ENCODE assay signal across 1 cellular context in the genomic region with DNA sequence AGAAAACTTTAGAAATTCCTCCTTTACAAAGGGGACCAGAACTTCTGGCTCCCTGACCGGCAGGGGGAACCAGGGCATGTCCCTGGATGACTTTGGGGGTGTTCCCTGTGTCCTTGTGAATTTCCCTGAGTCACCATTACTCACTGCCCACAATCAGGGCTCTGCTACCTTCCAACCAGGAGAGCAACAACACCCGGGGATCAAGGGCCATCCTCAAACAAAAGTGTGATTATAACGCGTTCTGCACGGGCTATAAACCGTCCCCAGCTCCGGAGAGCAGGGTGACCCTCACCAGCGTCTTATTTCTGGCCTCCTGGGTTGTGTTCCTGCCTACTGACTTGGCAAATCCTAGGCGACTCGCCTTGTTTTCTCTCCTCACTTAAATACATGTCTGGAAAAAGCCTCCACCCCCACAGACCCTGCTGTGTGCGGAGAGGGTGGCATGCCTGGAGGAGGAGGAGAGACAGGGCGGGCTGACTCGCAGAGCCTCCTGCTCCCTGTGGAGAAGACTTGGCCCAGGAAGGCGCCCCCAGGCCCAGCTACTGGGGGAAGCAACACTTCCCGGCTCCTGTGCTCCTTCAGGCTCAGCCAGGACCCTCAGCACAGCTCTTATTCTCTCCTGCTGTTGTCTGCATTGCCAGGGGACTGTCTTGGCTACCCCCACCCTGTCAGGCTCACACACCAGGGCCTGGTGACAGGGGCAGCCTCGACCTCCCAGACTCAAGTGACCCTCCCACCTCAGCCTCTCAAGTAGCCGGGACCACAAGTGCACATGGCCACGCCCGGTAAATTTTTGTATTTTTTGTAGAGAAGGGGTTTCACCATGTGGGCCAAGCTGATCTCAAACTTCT.
TF ChIP-seq lines count a peak whose summit lies in the region.

No MANE protein-coding gene starts in this region.

TF ChIP-seq in K562, 482 proteins besides CTCF, POLR2A, EP300 and RAD21 (continued from another document and continues in another):
- TF ChIP-seq, protein P1, sequence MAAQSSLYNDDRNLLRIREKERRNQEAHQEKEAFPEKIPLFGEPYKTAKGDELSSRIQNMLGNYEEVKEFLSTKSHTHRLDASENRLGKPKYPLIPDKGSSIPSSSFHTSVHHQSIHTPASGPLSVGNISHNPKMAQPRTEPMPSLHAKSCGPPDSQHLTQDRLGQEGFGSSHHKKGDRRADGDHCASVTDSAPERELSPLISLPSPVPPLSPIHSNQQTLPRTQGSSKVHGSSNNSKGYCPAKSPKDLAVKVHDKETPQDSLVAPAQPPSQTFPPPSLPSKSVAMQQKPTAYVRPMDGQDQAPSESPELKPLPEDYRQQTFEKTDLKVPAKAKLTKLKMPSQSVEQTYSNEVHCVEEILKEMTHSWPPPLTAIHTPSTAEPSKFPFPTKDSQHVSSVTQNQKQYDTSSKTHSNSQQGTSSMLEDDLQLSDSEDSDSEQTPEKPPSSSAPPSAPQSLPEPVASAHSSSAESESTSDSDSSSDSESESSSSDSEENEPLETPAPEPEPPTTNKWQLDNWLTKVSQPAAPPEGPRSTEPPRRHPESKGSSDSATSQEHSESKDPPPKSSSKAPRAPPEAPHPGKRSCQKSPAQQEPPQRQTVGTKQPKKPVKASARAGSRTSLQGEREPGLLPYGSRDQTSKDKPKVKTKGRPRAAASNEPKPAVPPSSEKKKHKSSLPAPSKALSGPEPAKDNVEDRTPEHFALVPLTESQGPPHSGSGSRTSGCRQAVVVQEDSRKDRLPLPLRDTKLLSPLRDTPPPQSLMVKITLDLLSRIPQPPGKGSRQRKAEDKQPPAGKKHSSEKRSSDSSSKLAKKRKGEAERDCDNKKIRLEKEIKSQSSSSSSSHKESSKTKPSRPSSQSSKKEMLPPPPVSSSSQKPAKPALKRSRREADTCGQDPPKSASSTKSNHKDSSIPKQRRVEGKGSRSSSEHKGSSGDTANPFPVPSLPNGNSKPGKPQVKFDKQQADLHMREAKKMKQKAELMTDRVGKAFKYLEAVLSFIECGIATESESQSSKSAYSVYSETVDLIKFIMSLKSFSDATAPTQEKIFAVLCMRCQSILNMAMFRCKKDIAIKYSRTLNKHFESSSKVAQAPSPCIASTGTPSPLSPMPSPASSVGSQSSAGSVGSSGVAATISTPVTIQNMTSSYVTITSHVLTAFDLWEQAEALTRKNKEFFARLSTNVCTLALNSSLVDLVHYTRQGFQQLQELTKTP (IDR thresholded peaks at IDR 0.05; ENCODE audit: low read depth in 1 of 2, partially characterized antibody in 2 of 2): peak; percentile 73 to 92
- TF ChIP-seq CBFA2T2 (conservative IDR thresholded peaks at IDR 0.05): peak; percentile 35; the same call in 1 of the 2 replicates
- no peak for TF ChIP-seq NR4A1 (CRISPR knock-in tag; IDR thresholded peaks at IDR 0.05)
- peak; percentile 84; the same call in 1 of the 2 replicates for TF ChIP-seq NR4A1 (tag; IDR thresholded peaks at IDR 0.05)
- peak; percentile 93 to 94 for TF ChIP-seq KDM1A (IDR thresholded peaks at IDR 0.05)
- TF ChIP-seq TBL1XR1 (IDR thresholded peaks at IDR 0.05; ENCODE audit: low read length in 2 of 2): peak; percentile 37 to 90; a peak in 1 of 4 replicates
- TF ChIP-seq, protein P2, sequence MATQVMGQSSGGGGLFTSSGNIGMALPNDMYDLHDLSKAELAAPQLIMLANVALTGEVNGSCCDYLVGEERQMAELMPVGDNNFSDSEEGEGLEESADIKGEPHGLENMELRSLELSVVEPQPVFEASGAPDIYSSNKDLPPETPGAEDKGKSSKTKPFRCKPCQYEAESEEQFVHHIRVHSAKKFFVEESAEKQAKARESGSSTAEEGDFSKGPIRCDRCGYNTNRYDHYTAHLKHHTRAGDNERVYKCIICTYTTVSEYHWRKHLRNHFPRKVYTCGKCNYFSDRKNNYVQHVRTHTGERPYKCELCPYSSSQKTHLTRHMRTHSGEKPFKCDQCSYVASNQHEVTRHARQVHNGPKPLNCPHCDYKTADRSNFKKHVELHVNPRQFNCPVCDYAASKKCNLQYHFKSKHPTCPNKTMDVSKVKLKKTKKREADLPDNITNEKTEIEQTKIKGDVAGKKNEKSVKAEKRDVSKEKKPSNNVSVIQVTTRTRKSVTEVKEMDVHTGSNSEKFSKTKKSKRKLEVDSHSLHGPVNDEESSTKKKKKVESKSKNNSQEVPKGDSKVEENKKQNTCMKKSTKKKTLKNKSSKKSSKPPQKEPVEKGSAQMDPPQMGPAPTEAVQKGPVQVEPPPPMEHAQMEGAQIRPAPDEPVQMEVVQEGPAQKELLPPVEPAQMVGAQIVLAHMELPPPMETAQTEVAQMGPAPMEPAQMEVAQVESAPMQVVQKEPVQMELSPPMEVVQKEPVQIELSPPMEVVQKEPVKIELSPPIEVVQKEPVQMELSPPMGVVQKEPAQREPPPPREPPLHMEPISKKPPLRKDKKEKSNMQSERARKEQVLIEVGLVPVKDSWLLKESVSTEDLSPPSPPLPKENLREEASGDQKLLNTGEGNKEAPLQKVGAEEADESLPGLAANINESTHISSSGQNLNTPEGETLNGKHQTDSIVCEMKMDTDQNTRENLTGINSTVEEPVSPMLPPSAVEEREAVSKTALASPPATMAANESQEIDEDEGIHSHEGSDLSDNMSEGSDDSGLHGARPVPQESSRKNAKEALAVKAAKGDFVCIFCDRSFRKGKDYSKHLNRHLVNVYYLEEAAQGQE (CRISPR knock-in tag; IDR thresholded peaks at IDR 0.05; ENCODE audit: low read depth): peak; percentile 49; the same call in 1 of the 2 replicates
- TF ChIP-seq, protein P3, sequence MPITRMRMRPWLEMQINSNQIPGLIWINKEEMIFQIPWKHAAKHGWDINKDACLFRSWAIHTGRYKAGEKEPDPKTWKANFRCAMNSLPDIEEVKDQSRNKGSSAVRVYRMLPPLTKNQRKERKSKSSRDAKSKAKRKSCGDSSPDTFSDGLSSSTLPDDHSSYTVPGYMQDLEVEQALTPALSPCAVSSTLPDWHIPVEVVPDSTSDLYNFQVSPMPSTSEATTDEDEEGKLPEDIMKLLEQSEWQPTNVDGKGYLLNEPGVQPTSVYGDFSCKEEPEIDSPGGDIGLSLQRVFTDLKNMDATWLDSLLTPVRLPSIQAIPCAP (CRISPR knock-in tag; IDR thresholded peaks at IDR 0.05; ENCODE audit: borderline replicate concordance): no peak
- TF ChIP-seq MYNN (IDR thresholded peaks at IDR 0.05): peak; percentile 85
- TF ChIP-seq MYNN (CRISPR knock-in tag; IDR thresholded peaks at IDR 0.05): no peak
- TF ChIP-seq, protein P4, sequence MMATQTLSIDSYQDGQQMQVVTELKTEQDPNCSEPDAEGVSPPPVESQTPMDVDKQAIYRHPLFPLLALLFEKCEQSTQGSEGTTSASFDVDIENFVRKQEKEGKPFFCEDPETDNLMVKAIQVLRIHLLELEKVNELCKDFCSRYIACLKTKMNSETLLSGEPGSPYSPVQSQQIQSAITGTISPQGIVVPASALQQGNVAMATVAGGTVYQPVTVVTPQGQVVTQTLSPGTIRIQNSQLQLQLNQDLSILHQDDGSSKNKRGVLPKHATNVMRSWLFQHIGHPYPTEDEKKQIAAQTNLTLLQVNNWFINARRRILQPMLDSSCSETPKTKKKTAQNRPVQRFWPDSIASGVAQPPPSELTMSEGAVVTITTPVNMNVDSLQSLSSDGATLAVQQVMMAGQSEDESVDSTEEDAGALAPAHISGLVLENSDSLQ (IDR thresholded peaks at IDR 0.05): peak; percentile 50
- TF ChIP-seq NFIX (CRISPR knock-in tag; IDR thresholded peaks at IDR 0.05; ENCODE audit: low read depth): no peak
- TF ChIP-seq ZNF3 (CRISPR knock-in tag; IDR thresholded peaks at IDR 0.05): no peak
- 0 out of 2 replicates have a peak, but pooled peaks have one; percentile 5 for TF ChIP-seq RHOXF2B (CRISPR knock-in tag; conservative IDR thresholded peaks at IDR 0.05)
- TF ChIP-seq, protein P5, sequence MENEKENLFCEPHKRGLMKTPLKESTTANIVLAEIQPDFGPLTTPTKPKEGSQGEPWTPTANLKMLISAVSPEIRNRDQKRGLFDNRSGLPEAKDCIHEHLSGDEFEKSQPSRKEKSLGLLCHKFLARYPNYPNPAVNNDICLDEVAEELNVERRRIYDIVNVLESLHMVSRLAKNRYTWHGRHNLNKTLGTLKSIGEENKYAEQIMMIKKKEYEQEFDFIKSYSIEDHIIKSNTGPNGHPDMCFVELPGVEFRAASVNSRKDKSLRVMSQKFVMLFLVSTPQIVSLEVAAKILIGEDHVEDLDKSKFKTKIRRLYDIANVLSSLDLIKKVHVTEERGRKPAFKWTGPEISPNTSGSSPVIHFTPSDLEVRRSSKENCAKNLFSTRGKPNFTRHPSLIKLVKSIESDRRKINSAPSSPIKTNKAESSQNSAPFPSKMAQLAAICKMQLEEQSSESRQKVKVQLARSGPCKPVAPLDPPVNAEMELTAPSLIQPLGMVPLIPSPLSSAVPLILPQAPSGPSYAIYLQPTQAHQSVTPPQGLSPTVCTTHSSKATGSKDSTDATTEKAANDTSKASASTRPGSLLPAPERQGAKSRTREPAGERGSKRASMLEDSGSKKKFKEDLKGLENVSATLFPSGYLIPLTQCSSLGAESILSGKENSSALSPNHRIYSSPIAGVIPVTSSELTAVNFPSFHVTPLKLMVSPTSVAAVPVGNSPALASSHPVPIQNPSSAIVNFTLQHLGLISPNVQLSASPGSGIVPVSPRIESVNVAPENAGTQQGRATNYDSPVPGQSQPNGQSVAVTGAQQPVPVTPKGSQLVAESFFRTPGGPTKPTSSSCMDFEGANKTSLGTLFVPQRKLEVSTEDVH (IDR thresholded peaks at IDR 0.05; ENCODE audit: low read depth, partially characterized antibody): peak; percentile 53
- TF ChIP-seq STAT5A (IDR thresholded peaks at IDR 0.05; ENCODE audit: borderline replicate concordance, low read length): 0 out of 2 replicates have a peak, but pooled peaks have one; percentile 20
- peak; percentile 57; the same call in 1 of the 2 replicates for TF ChIP-seq SP1 (CRISPR knock-in tag; IDR thresholded peaks at IDR 0.05)
- peak; percentile 94 for TF ChIP-seq SMARCA4 (IDR thresholded peaks at IDR 0.05)
- peak; percentile 64 for TF ChIP-seq ZNF766 (CRISPR knock-in tag; conservative IDR thresholded peaks at IDR 0.05)
- TF ChIP-seq ZNF384 (IDR thresholded peaks at IDR 0.05; ENCODE audit: low read depth, low read length): peak; percentile 55; the same call in 1 of the 2 replicates
- TF ChIP-seq YY1 (IDR thresholded peaks at IDR 0.05; ENCODE audit: borderline replicate concordance in 1 of 3, control insufficient read depth in 1 of 3, extremely low read depth in 1 of 3, insufficient read depth in 3 of 3, insufficient read length in 1 of 3, insufficient replicate concordance in 2 of 3, low read depth in 1 of 3, low read length in 2 of 3): peak in 1 of 3 experiments; percentile 53
- TF ChIP-seq ZNF24 (IDR thresholded peaks at IDR 0.05): peak; percentile 61; the same call in 1 of the 2 replicates
- TF ChIP-seq, protein P6, sequence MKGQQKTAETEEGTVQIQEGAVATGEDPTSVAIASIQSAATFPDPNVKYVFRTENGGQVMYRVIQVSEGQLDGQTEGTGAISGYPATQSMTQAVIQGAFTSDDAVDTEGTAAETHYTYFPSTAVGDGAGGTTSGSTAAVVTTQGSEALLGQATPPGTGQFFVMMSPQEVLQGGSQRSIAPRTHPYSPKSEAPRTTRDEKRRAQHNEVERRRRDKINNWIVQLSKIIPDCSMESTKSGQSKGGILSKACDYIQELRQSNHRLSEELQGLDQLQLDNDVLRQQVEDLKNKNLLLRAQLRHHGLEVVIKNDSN (CRISPR knock-in tag; IDR thresholded peaks at IDR 0.05): no peak; the same call in 1 of the 2 replicates
- TF ChIP-seq ZFX (CRISPR knock-in tag; IDR thresholded peaks at IDR 0.05): peak; percentile 60; the same call in 1 of the 2 replicates
- TF ChIP-seq KAT7 (CRISPR knock-in tag; IDR thresholded peaks at IDR 0.05; ENCODE audit: borderline replicate concordance): peak; percentile 85; the same call in 1 of the 2 replicates
- TF ChIP-seq ZNF644 (tag; IDR thresholded peaks at IDR 0.05; ENCODE audit: low read depth): peak; percentile 21; the same call in 1 of the 2 replicates
- no peak for TF ChIP-seq RBM14 (IDR thresholded peaks at IDR 0.05; ENCODE audit: borderline replicate concordance, insufficient read depth, low read depth, low read length)
- TF ChIP-seq ATF7 (IDR thresholded peaks at IDR 0.05): peak; percentile 80
- peak; percentile 69 for TF ChIP-seq RBBP5 (IDR thresholded peaks at IDR 0.05; ENCODE audit: borderline replicate concordance, insufficient read depth, low read length, poor library complexity, severe bottlenecking)
- peak; percentile 86 for TF ChIP-seq SMARCC2 (IDR thresholded peaks at IDR 0.05; ENCODE audit: low read depth)
- peak; percentile 86 for TF ChIP-seq HDAC3 (IDR thresholded peaks at IDR 0.05; ENCODE audit: borderline replicate concordance, partially characterized antibody)
- TF ChIP-seq TEAD4 (IDR thresholded peaks at IDR 0.05; ENCODE audit: low read length): peak; percentile 77
- TF ChIP-seq TEAD4 (CRISPR knock-in tag; IDR thresholded peaks at IDR 0.05; ENCODE audit: borderline replicate concordance): no peak
- TF ChIP-seq, protein P7, sequence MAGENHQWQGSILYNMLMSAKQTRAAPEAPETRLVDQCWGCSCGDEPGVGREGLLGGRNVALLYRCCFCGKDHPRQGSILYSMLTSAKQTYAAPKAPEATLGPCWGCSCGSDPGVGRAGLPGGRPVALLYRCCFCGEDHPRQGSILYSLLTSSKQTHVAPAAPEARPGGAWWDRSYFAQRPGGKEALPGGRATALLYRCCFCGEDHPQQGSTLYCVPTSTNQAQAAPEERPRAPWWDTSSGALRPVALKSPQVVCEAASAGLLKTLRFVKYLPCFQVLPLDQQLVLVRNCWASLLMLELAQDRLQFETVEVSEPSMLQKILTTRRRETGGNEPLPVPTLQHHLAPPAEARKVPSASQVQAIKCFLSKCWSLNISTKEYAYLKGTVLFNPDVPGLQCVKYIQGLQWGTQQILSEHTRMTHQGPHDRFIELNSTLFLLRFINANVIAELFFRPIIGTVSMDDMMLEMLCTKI (IDR thresholded peaks at IDR 0.05; ENCODE audit: partially characterized antibody): no peak
- TF ChIP-seq MECOM (CRISPR knock-in tag; IDR thresholded peaks at IDR 0.05): peak; percentile 83; the same call in 1 of the 2 replicates
- peak; percentile 93 for TF ChIP-seq MTA3 (IDR thresholded peaks at IDR 0.05; ENCODE audit: borderline replicate concordance)
- no peak for TF ChIP-seq HNRNPH1 (optimal IDR thresholded peaks at IDR 0.05; ENCODE audit: low read depth, low read length)
- TF ChIP-seq CC2D1A (IDR thresholded peaks at IDR 0.05): peak; percentile 80; the same call in 1 of the 2 replicates
- TF ChIP-seq FOXJ2 (tag; IDR thresholded peaks at IDR 0.05): peak; percentile 84
- peak; percentile 85 for TF ChIP-seq MTA1 (IDR thresholded peaks at IDR 0.05; ENCODE audit: borderline replicate concordance)
- peak; percentile 51; the same call in 1 of the 2 replicates for TF ChIP-seq TCF3 (CRISPR knock-in tag; IDR thresholded peaks at IDR 0.05)
- TF ChIP-seq C11orf30 (IDR thresholded peaks at IDR 0.05; ENCODE audit: low read depth): peak; percentile 99
- TF ChIP-seq NBN (IDR thresholded peaks at IDR 0.05; ENCODE audit: low read depth): peak; percentile 55; the same call in 1 of the 2 replicates
- peak; percentile 92; the same call in 1 of the 2 replicates for TF ChIP-seq HDAC2 (IDR thresholded peaks at IDR 0.05)
- TF ChIP-seq, protein P8, sequence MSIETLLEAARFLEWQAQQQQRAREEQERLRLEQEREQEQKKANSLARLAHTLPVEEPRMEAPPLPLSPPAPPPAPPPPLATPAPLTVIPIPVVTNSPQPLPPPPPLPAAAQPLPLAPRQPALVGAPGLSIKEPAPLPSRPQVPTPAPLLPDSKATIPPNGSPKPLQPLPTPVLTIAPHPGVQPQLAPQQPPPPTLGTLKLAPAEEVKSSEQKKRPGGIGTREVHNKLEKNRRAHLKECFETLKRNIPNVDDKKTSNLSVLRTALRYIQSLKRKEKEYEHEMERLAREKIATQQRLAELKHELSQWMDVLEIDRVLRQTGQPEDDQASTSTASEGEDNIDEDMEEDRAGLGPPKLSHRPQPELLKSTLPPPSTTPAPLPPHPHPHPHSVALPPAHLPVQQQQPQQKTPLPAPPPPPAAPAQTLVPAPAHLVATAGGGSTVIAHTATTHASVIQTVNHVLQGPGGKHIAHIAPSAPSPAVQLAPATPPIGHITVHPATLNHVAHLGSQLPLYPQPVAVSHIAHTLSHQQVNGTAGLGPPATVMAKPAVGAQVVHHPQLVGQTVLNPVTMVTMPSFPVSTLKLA (conservative IDR thresholded peaks at IDR 0.05): peak; percentile 34 to 78; a peak in 3 of 4 replicates
